Comparison of ENCODE assay signal across 10 cellular contexts in the genomic region with DNA sequence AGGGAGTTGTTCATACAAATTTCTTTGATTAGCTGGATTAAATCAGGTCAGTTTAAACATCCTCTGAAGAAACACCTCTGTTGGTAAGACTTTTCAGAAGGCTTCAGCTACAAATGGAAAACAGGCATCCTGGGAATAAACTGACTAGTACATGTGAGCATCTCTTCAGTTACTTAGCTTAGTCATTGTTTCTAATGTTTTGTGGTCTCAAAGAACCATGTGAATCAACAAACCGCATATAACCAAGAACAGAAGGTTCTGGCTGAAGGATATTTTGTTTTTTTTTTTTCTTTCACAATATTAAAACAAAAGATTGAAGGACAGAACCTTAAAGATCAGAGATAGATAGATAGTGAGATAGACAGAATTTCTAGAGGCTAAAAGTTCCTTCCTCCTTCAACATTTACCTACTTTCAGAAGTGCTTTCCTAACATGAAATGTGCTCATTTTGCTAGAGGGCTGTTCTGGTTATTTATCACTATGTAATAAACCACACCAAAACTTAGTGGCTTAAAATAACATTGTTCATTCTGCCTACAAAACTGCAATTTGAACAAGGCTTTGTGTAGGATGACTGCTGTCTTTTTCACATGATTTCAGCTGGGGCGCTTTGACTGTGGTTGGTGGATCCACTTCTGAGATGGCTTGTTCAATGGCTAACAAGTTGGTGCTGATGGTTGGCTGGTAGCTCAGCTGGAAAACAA.
A peak's percentile ranks its signal among the peaks of the same experiment; 100 is the strongest.
DNase-seq lines count a peak whose midpoint lies in the region; ATAC-seq and TF ChIP-seq lines count a peak whose summit lies in the region.
"Had no signal": no experiment of that assay in that cellular context is flagged by ENCODE, and none has a peak within 500 bp of the region (broad histone marks: within the 10 kb centered on the region; RNA-seq: fewer than 3 reads in every experiment).

No MANE protein-coding gene starts in this region.

- no peaks in the 10 kb centered on the region for H3K9me3 Mint-ChIP-seq in type B pancreatic cell
- H3K9me3 Mint-ChIP-seq: activated T-cell treated with anti-CD3 and anti-CD28 coated beads, Interleukin-2, amount 50 U/mL, for 72 hours had no signal

- H3K4me1 Mint-ChIP-seq in type B pancreatic cell (ENCODE audit: unreplicated experiment): no peaks in the 10 kb centered on the region

- no peak overlapping the region for H3K4me3 Mint-ChIP-seq in type B pancreatic cell
- H3K4me3 Mint-ChIP-seq: activated T-cell treated with anti-CD3 and anti-CD28 coated beads, Interleukin-2, amount 50 U/mL, for 72 hours had no signal

- peak; percentile 76 for ATAC-seq in GM21528 (IDR thresholded peaks at IDR 0.05; ENCODE audit: low FRiP score, unreplicated experiment)
- ATAC-seq in HG03378 (IDR thresholded peaks at IDR 0.05; ENCODE audit: unreplicated experiment): peak; percentile 61
- no peak for ATAC-seq in psoas muscle
- ATAC-seq: activated T-cell treated with anti-CD3 and anti-CD28 coated beads, Interleukin-2, amount 50 U/mL, for 72 hours had no signal

- no peak overlapping the region for H3K27ac ChIP-seq in psoas muscle
- H3K27ac ChIP-seq: BLaER1 treated with 17β-estradiol and CSF1 and Interleukin-3, amounts not matched to agents 10 nM and 100 nM had no signal

- H3K27ac Mint-ChIP-seq in type B pancreatic cell: no peak overlapping the region

- H3K27me3 ChIP-seq in psoas muscle (ENCODE audit: insufficient read depth in 3 of 3, low read length in 2 of 3): no peaks in the 10 kb centered on the region
- H3K27me3 ChIP-seq: BLaER1 treated with 17β-estradiol and CSF1 and Interleukin-3, amounts not matched to agents 10 nM and 100 nM had no signal

- H3K36me3 ChIP-seq in psoas muscle (ENCODE audit: insufficient read depth in 1 of 2, low read depth in 1 of 2): no peaks in the 10 kb centered on the region
- H3K36me3 ChIP-seq: BLaER1 treated with 17β-estradiol and CSF1 and Interleukin-3, amounts not matched to agents 10 nM and 100 nM had no signal

- TF ChIP-seq CTCF in type B pancreatic cell (conservative IDR thresholded peaks at IDR 0.05) (no peak), psoas muscle (IDR thresholded peaks at IDR 0.05) (no peak)

- no peaks in the 10 kb centered on the region for H3K36me3 Mint-ChIP-seq in type B pancreatic cell

- intact Hi-C loops in psoas muscle (cut with DNase I): loop anchor here in 1 of 2 donors (10.0 kb wide), 1 partner anchor 604 kb away; no protein-coding TSS in a partner anchor

- no peaks in the 10 kb centered on the region for H3K4me1 ChIP-seq in psoas muscle
- H3K4me1 ChIP-seq: BLaER1 treated with 17β-estradiol and CSF1 and Interleukin-3, amounts not matched to agents 10 nM and 100 nM had no signal

- no peaks in the 10 kb centered on the region for H3K27me3 Mint-ChIP-seq in type B pancreatic cell

- DNase-seq in EH (ENCODE audit: low read depth): peak; percentile 80
- peak; percentile 87 for DNase-seq in fibroblast of gingiva (ENCODE audit: low read depth)
- no peak for DNase-seq in type B pancreatic cell (ENCODE audit: extremely low spot score, unreplicated experiment)
- no peak for DNase-seq in DMS53 treated with DMSO at 0.1 percent for 48 hours (lab: John Stamatoyannopoulos, UW; ENCODE audit: unreplicated experiment)
- DNase-seq in psoas muscle: no peak
- no peak for DNase-seq in activated T-cell treated with anti-CD3 and anti-CD28 coated beads, Interleukin-2, amount 50 U/mL, for 48 hours
- DNase-seq: activated T-cell treated with anti-CD3 and anti-CD28 coated beads, Interleukin-2, amount 50 U/mL, for 72 hours had no signal

- no peak overlapping the region for H3K4me3 ChIP-seq in psoas muscle
- H3K4me3 ChIP-seq: BLaER1 treated with 17β-estradiol and CSF1 and Interleukin-3, amounts not matched to agents 10 nM and 100 nM had no signal

- no peaks in the 10 kb centered on the region for H3K9me3 ChIP-seq in psoas muscle
- H3K9me3 ChIP-seq: BLaER1 treated with 17β-estradiol and CSF1 and Interleukin-3, amounts not matched to agents 10 nM and 100 nM had no signal

- 64 to 84% (median 81%) methylated on average over 2 of the region's 2 CpGs for WGBS in psoas muscle, 3 donors

Comparison
In these comparisons a context has a peak if more than half of its experiments do, and no peak if none do; other contexts are left out.
1. DNase-seq: peak in EH (single experiment) and fibroblast of gingiva (single experiment); none in type B pancreatic cell (single experiment), DMS53 treated with DMSO at 0.1 percent for 48 hours (single experiment), psoas muscle (0 of 2) and activated T-cell treated with anti-CD3 and anti-CD28 coated beads, Interleukin-2, amount 50 U/mL, for 48 hours (0 of 2).
2. ATAC-seq: peak in GM21528 (single experiment) and HG03378 (single experiment); none in psoas muscle (0 of 4).